ENCODE assay signal across 22 cellular contexts in the genomic region with DNA sequence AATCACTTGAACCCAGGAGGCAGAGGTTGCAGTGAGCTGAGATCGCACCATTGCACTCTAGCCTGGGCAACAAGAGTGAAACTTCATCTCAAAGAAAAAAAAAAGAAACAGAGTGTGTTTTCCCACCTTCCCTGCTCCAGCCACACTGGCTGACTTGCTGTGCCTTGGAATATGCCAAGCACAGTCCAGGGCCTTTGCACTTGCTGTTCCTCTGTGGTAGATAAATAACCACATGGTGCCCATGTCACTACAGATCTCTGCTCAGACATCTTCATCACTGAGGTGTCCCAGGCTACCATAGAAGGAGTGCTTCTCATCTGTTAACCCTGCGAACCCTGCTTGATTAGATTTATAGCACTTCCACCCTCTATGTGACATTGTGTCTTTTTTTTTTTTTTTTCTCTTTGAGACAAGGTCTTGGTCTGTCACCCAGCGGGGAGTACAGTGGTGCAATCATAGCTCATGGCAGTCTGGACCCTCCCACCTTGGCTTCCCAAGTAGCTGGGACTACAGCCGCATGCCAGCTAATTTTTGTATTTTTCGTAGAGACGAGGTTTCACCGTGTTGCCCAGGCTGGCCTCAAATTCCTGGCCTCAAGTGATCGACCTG. TPM values are rescaled to one million over a fixed set of nuclear protein-coding genes. Genes with fewer than 3 reads are reported as not detected.
DNase-seq lines count a peak whose midpoint lies in the region; ATAC-seq and TF ChIP-seq lines count a peak whose summit lies in the region.
"Had no signal": no experiment of that assay in that cellular context is flagged by ENCODE, and none has a peak within 500 bp of the region (broad histone marks: within the 10 kb centered on the region; RNA-seq: fewer than 3 reads in every experiment).

No MANE protein-coding gene starts in this region.

- no peak overlapping the region for H2BK15ac ChIP-seq in mesendoderm (replicated peaks; ENCODE audit: low read depth)

- H3K27ac ChIP-seq in OCI-LY7 (ENCODE audit: low read depth, low read length, poor library complexity, severe bottlenecking) (peak overlapping the region; percentile 99), mesendoderm (ENCODE audit: low read depth, low read length) (no peak overlapping the region), tibial artery (no peak overlapping the region)

- H4K5ac ChIP-seq in mesendoderm (ENCODE audit: low read length) = no peak overlapping the region

- H2BK5ac ChIP-seq in mesendoderm (ENCODE audit: low read length) = no peak overlapping the region

- CTCF ChIA-PET in OCI-LY7 (lab: Charles Lee; ENCODE audit: unreplicated experiment) = interaction anchor here (0.6 to 1.6 kb wide), 2 partner anchors 9 to 305 kb away, joined by 3 to 6 read pairs; no protein-coding TSS in a partner anchor

- H3K4me1 ChIP-seq in OCI-LY7 (ENCODE audit: insufficient read depth, low read length, poor library complexity, severe bottlenecking) = peaks cover 97% of the 10 kb centered on the region
- no peaks in the 10 kb centered on the region for H3K4me1 ChIP-seq in mesendoderm (ENCODE audit: control insufficient read depth, low read depth, low read length)
- peaks cover 0 to 17% (median 13%) of the 10 kb centered on the region in 4 donors for H3K4me1 ChIP-seq in tibial artery

- no peak overlapping the region for H3K56ac ChIP-seq in mesendoderm (ENCODE audit: low read length)

- no peaks in the 10 kb centered on the region for H3K9me3 ChIP-seq in OCI-LY7 (ENCODE audit: low read length)
- no peaks in the 10 kb centered on the region for H3K9me3 ChIP-seq in tibial artery

- no peaks in the 10 kb centered on the region for H3K9me2 ChIP-seq in OCI-LY7 (ENCODE audit: insufficient read depth, low read length)

- H3K9me3 Mint-ChIP-seq in activated CD4-positive, alpha-beta T cell treated with anti-CD3 and anti-CD28 coated beads, Interleukin-2, amount 10 ng/mL, durations not matched to agents 24 days and 14 days = no peaks in the 10 kb centered on the region
- H3K9me3 Mint-ChIP-seq: CD4-positive, alpha-beta memory T cell had no signal

- peaks cover 98% of the 10 kb centered on the region for H3K79me2 ChIP-seq in OCI-LY7 (ENCODE audit: insufficient read depth, low read depth, low read length)
- peaks cover 79% of the 10 kb centered on the region for H3K79me2 ChIP-seq in mesendoderm (ENCODE audit: control insufficient read depth, insufficient read depth, low read length)

- H3K23ac ChIP-seq in mesendoderm (ENCODE audit: low read length) = no peak overlapping the region

- H2BK120ac ChIP-seq in mesendoderm (ENCODE audit: low read depth, low read length) = no peak overlapping the region

- H3K18ac ChIP-seq in mesendoderm (ENCODE audit: low read length) = no peak overlapping the region

- peaks cover 18% of the 10 kb centered on the region for H3K79me1 ChIP-seq in mesendoderm (ENCODE audit: low read length)

- peaks cover 10% of the 10 kb centered on the region; the same call in 1 of the 2 replicates for H4K20me1 ChIP-seq in OCI-LY7 (ENCODE audit: insufficient read depth, low read length)

- POLR2A ChIA-PET in OCI-LY7 (lab: Charles Lee) = interaction anchor here (1.0 to 2.7 kb wide), 2 partner anchors 9 to 93 kb away, joined by 3 to 17 read pairs; no protein-coding TSS in a partner anchor

- no peak overlapping the region for H2AFZ ChIP-seq in OCI-LY7 (ENCODE audit: low read length)
- H2AFZ ChIP-seq: GM23338 had no signal

- no peaks in the 10 kb centered on the region for H3K27me3 ChIP-seq in mesendoderm (ENCODE audit: insufficient read depth, low read length, poor library complexity)
- no peaks in the 10 kb centered on the region for H3K27me3 ChIP-seq in tibial artery

- peaks cover 60% of the 10 kb centered on the region for H3K36me3 ChIP-seq in OCI-LY7 (ENCODE audit: insufficient read depth, low read length)
- no peaks in the 10 kb centered on the region for H3K36me3 ChIP-seq in mesendoderm (ENCODE audit: control insufficient read depth, insufficient read depth, low read length)
- no peaks in the 10 kb centered on the region for H3K36me3 ChIP-seq in tibial artery

- H3K27ac Mint-ChIP-seq in activated CD4-positive, alpha-beta T cell treated with anti-CD3 and anti-CD28 coated beads, Interleukin-2, amount 10 ng/mL, durations not matched to agents 24 days and 14 days = peak overlapping the region; percentile 5
- H3K27ac Mint-ChIP-seq: GM23338 had no signal

- BruUV-seq in OCI-LY7 (replicated peaks; lab: Mats Ljungman, UMichigan) = no TSS peak

- intact Hi-C loops in activated CD4-positive, alpha-beta T cell treated with anti-CD3 and anti-CD28 coated beads, Interleukin-2, amount 10 ng/mL, durations not matched to agents 24 days and 14 days (cut with micrococcal nuclease) = no loop called here
- intact Hi-C loops in OCI-LY7 (cut with micrococcal nuclease; ENCODE audit: unreplicated experiment) (loop anchor here (5.0 to 10.0 kb wide), 3 partner anchors 224 to 736 kb away; a partner anchor contains a TSS), tibial artery (cut with DNase I; ENCODE audit: low total_unique reads) (no loop called here)

- H4K8ac ChIP-seq in mesendoderm (ENCODE audit: low read depth, low read length) = no peak overlapping the region

- no peaks in the 10 kb centered on the region for H3K27me3 Mint-ChIP-seq in activated CD4-positive, alpha-beta T cell treated with anti-CD3 and anti-CD28 coated beads, Interleukin-2, amount 10 ng/mL, durations not matched to agents 24 days and 14 days
- H3K27me3 Mint-ChIP-seq: B cell; CD4-positive, alpha-beta memory T cell had no signal

- H3K4me3 ChIP-seq in OCI-LY7 (ENCODE audit: low read depth, low read length, poor library complexity, severe bottlenecking) = peak overlapping the region; percentile 2
- H3K4me3 ChIP-seq in mesendoderm (ENCODE audit: low read length) = no peak overlapping the region
- H3K4me3 ChIP-seq in tibial artery = no peak overlapping the region
- H3K4me3 ChIP-seq: GM12878, GM23338 had no signal

- peaks cover 8% of the 10 kb centered on the region for H3K36me3 Mint-ChIP-seq in activated CD4-positive, alpha-beta T cell treated with anti-CD3 and anti-CD28 coated beads, Interleukin-2, amount 10 ng/mL, durations not matched to agents 24 days and 14 days (ENCODE audit: low read depth)
- H3K36me3 Mint-ChIP-seq: CD4-positive, alpha-beta memory T cell had no signal

- peaks cover 24% of the 10 kb centered on the region for H3K4me1 Mint-ChIP-seq in activated CD4-positive, alpha-beta T cell treated with anti-CD3 and anti-CD28 coated beads, Interleukin-2, amount 10 ng/mL, durations not matched to agents 24 days and 14 days

- no peak overlapping the region for H3K4me3 Mint-ChIP-seq in activated CD4-positive, alpha-beta T cell treated with anti-CD3 and anti-CD28 coated beads, Interleukin-2, amount 10 ng/mL, durations not matched to agents 24 days and 14 days
- H3K4me3 Mint-ChIP-seq: B cell; CD4-positive, alpha-beta memory T cell; GM23338 had no signal

- peak overlapping the region; percentile 39 for H3K4me2 ChIP-seq in OCI-LY7 (ENCODE audit: low read length)
- no peak overlapping the region for H3K4me2 ChIP-seq in mesendoderm (ENCODE audit: low read length)
- H3K4me2 ChIP-seq: GM23338 had no signal

- no CpG with 5 or more reads among the region's 8 CpGs for WGBS in mesendoderm (ENCODE audit: extremely low coverage, insufficient coverage, low lambda C conversion rate)

- ATAC-seq in GM21528 (IDR thresholded peaks at IDR 0.05; ENCODE audit: low FRiP score, unreplicated experiment) = no peak
- ATAC-seq in HG02678 (IDR thresholded peaks at IDR 0.05; ENCODE audit: unreplicated experiment) = no peak
- ATAC-seq: GM12878, GM23338, HCT116, HepG2 had no signal

- H2AK5ac ChIP-seq in mesendoderm (ENCODE audit: low read length) = no peak overlapping the region

- H3K9ac ChIP-seq in mesendoderm (ENCODE audit: low read length) = no peak overlapping the region

- no peak for DNase-seq in activated CD4-positive, alpha-beta T cell treated with anti-CD3 and anti-CD28 coated beads, Interleukin-2, amount 10 ng/mL, durations not matched to agents 24 days and 14 days
- DNase-seq in activated CD4-positive, alpha-beta T cell treated with anti-CD3 and anti-CD28 coated beads, Interleukin-2, amount 50 U/mL, for 4 hours = no peak
- DNase-seq in OCI-LY7 (ENCODE audit: low spot score) = peak; percentile 49
- peak; percentile 57 for DNase-seq in mesendoderm
- DNase-seq in tibial artery = no peak
- DNase-seq in C1 segment of cervical spinal cord (lab: John Stamatoyannopoulos, UW) = no peak
- DNase-seq: CD4-positive, alpha-beta memory T cell; EL; KBM-7; NCI-H1048; NCI-H1436 treated with DMSO at 0.1 percent for 48 hours; NCI-H2029 treated with DMSO at 0.1 percent for 48 hours; NCI-H2171 treated with DMSO at 0.1 percent for 48 hours; NCI-H446; SHP77 treated with DMSO at 0.1 percent for 48 hours had no signal

- H3K4ac ChIP-seq in mesendoderm (ENCODE audit: low read depth, low read length) = no peak overlapping the region

- TF ChIP-seq CTCF in OCI-LY7 (conservative IDR thresholded peaks at IDR 0.05; ENCODE audit: low read length) (no peak), tibial artery (IDR thresholded peaks at IDR 0.05) (no peak)

RNA-seq across cellular contexts. Expression of a gene that starts 10.4 kb away (rescaled TPM):
- total RNA-seq in activated CD4-positive, alpha-beta T cell treated with anti-CD3 and anti-CD28 coated beads, Interleukin-2, amount 10 ng/mL, durations not matched to agents 24 days and 14 days = 158 and 165 TPM in 2 replicates
- 360 and 409 TPM in 2 replicates for total RNA-seq in OCI-LY7 (2014; rRNA removed; shearing (Covaris generic))
- 554 and 581 TPM in 2 replicates for total RNA-seq in OCI-LY7 (2022)
- 173 TPM for polyA plus RNA-seq in mesendoderm (2013, experiment 1 of 2)
- 171 TPM for polyA plus RNA-seq in mesendoderm (2013, experiment 2 of 2)

RNA-seq across cellular contexts. Expression of a gene that starts 42.6 kb away (rescaled TPM):
- total RNA-seq in activated CD4-positive, alpha-beta T cell treated with anti-CD3 and anti-CD28 coated beads, Interleukin-2, amount 10 ng/mL, durations not matched to agents 24 days and 14 days = 18.4 and 19.8 TPM in 2 replicates
- 24.1 and 28.3 TPM in 2 replicates for total RNA-seq in OCI-LY7 (2014; rRNA removed; shearing (Covaris generic))
- 26.2 and 27.3 TPM in 2 replicates for total RNA-seq in OCI-LY7 (2022)
- polyA plus RNA-seq in mesendoderm (2013, experiment 1 of 2) = 21.2 TPM
- 20.8 TPM for polyA plus RNA-seq in mesendoderm (2013, experiment 2 of 2)

RNA-seq across cellular contexts. Expression of a gene that starts 42.8 kb away (rescaled TPM):
- 21.7 and 23.2 TPM in 2 replicates for total RNA-seq in activated CD4-positive, alpha-beta T cell treated with anti-CD3 and anti-CD28 coated beads, Interleukin-2, amount 10 ng/mL, durations not matched to agents 24 days and 14 days
- 26.7 and 31.8 TPM in 2 replicates for total RNA-seq in OCI-LY7 (2014; rRNA removed; shearing (Covaris generic))
- 27.5 and 31.5 TPM in 2 replicates for total RNA-seq in OCI-LY7 (2022)
- polyA plus RNA-seq in mesendoderm (2013, experiment 1 of 2) = 32.3 TPM
- polyA plus RNA-seq in mesendoderm (2013, experiment 2 of 2) = 31.3 TPM

Comparison
In these comparisons a context has a peak if more than half of its experiments do, and no peak if none do; other contexts are left out.
1. DNase-seq: peak in OCI-LY7 (single experiment) and mesendoderm (single experiment); none in activated CD4-positive, alpha-beta T cell treated with anti-CD3 and anti-CD28 coated beads, Interleukin-2, amount 10 ng/mL, durations not matched to agents 24 days and 14 days (single experiment), activated CD4-positive, alpha-beta T cell treated with anti-CD3 and anti-CD28 coated beads, Interleukin-2, amount 50 U/mL, for 4 hours (0 of 2), tibial artery (0 of 2) and C1 segment of cervical spinal cord (0 of 14).